8 cellular contexts compared by ENCODE assay signal in the genomic region with DNA sequence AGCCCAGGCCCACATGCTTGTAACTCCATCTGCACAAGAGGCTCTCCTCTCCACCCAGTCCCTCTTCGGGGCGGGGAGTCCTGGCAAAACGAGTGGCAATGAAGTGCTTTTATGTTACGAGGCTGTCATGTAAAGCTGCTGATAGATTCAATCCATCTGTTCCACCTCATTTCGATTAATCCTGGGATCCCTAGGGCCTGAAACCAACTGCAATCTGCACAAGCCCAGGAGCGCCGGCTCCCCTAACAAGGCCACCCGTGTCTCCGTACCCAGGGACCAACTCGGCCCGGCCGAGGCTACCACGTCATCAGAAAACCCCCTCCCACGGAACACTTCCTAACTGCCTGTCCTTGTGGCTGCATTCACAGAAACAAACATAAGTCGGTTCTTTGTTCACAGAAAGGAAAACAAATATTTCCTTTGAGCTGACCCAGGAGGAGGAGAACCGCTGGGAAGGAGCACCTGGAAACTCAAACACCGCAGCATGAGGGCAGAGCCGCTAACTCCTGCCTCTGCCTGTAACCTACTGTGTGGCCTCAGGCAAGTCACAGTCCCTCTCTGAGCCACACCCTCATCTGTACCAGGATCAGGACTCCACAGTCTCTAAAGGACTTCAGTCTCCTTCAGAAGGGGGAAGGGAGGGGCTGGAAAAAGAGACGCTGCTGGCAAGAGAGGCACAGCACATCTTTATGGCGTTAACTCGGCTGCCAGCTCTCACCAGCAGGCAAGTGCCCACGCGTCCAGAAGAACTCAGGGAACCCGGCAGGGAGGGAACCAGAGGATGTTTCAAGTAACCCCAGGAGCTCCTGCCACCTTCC. TPM values are rescaled to one million over a fixed set of nuclear protein-coding genes. Genes with fewer than 3 reads are reported as not detected.
DNase-seq lines count a peak whose midpoint lies in the region; ATAC-seq and TF ChIP-seq lines count a peak whose summit lies in the region.

No MANE protein-coding gene starts in this region.

- peak overlapping the region; percentile 92 to 98 (median 93) for H3K27ac Mint-ChIP-seq in CD4-positive, CD25-positive, alpha-beta regulatory T cell
- H3K27ac Mint-ChIP-seq in activated T-cell treated with anti-CD3 and anti-CD28 coated beads, Interleukin-2, amount 50 U/mL, for 24 hours, result peak overlapping the region; percentile 94
- H3K27ac Mint-ChIP-seq in memory B cell, result peak overlapping the region; percentile 100

- peaks cover 99% of the 10 kb centered on the region for H3K4me1 ChIP-seq in CD4-positive, CD25-positive, alpha-beta regulatory T cell (ENCODE audit: control insufficient read depth, insufficient read depth, low read length, poor library complexity, severe bottlenecking)
- peaks cover 89% of the 10 kb centered on the region for H3K4me1 ChIP-seq in MM.1S (ENCODE audit: low read length)

- no peaks in the 10 kb centered on the region for H3K27me3 ChIP-seq in CD4-positive, CD25-positive, alpha-beta regulatory T cell (ENCODE audit: control insufficient read depth, insufficient read depth, low read length)
- H3K27me3 ChIP-seq in MM.1S (replicated peaks; ENCODE audit: insufficient read depth, low read length), result no peaks in the 10 kb centered on the region

- no peaks in the 10 kb centered on the region for H3K27me3 Mint-ChIP-seq in CD4-positive, CD25-positive, alpha-beta regulatory T cell
- H3K27me3 Mint-ChIP-seq in activated T-cell treated with anti-CD3 and anti-CD28 coated beads, Interleukin-2, amount 50 U/mL, for 24 hours, result no peaks in the 10 kb centered on the region
- no peaks in the 10 kb centered on the region for H3K27me3 Mint-ChIP-seq in memory B cell

- peak overlapping the region; percentile 85 to 90 (median 87) for H3K4me3 Mint-ChIP-seq in CD4-positive, CD25-positive, alpha-beta regulatory T cell
- H3K4me3 Mint-ChIP-seq in activated T-cell treated with anti-CD3 and anti-CD28 coated beads, Interleukin-2, amount 50 U/mL, for 24 hours, result peak overlapping the region; percentile 63
- H3K4me3 Mint-ChIP-seq in memory B cell, result peak overlapping the region; percentile 54

- no peaks in the 10 kb centered on the region for H3K9me2 ChIP-seq in MM.1S (replicated peaks; ENCODE audit: insufficient read depth, low read length)

- peaks cover 86% of the 10 kb centered on the region for H3K79me2 ChIP-seq in MM.1S (ENCODE audit: low read length)

- peaks cover 27 to 99% (median 74%) of the 10 kb centered on the region in 4 donors for H3K4me1 Mint-ChIP-seq in CD4-positive, CD25-positive, alpha-beta regulatory T cell
- peaks cover 99% of the 10 kb centered on the region for H3K4me1 Mint-ChIP-seq in activated T-cell treated with anti-CD3 and anti-CD28 coated beads, Interleukin-2, amount 50 U/mL, for 24 hours (ENCODE audit: low read depth)
- H3K4me1 Mint-ChIP-seq in memory B cell, result peaks cover 72% of the 10 kb centered on the region

- peak overlapping the region; percentile 82 for H3K4me2 ChIP-seq in MM.1S (ENCODE audit: low read depth, low read length)

- DNase-seq in CD4-positive, CD25-positive, alpha-beta regulatory T cell, result peak in 1 of 3 donors; percentile 46
- DNase-seq in MM.1S (peak; percentile 12), memory B cell (ENCODE audit: low spot score in 2 of 2) (no peak), NK-92 (lab: John Stamatoyannopoulos, UW; ENCODE audit: unreplicated experiment) (no peak), NAMALWA (ENCODE audit: low spot score) (no peak)
- peak; percentile 72 for DNase-seq in activated T-cell treated with anti-CD3 and anti-CD28 coated beads, Interleukin-2, amount 50 U/mL, for 24 hours

- TF ChIP-seq CTCF in MM.1S (IDR thresholded peaks at IDR 0.05; ENCODE audit: low read length), result no peak

- peak overlapping the region; percentile 99 for H3K9ac ChIP-seq in MM.1S (ENCODE audit: low read length)

- no peaks in the 10 kb centered on the region for H3K9me3 ChIP-seq in CD4-positive, CD25-positive, alpha-beta regulatory T cell (ENCODE audit: control insufficient read depth in 2 of 2, low read length in 2 of 2)
- no peaks in the 10 kb centered on the region for H3K9me3 ChIP-seq in MM.1S (replicated peaks; ENCODE audit: insufficient read depth, low read length)

- peaks cover 6% of the 10 kb centered on the region for H3K36me3 ChIP-seq in CD4-positive, CD25-positive, alpha-beta regulatory T cell (ENCODE audit: control insufficient read depth, insufficient read depth, low read length)
- H3K36me3 ChIP-seq in MM.1S (replicated peaks; ENCODE audit: insufficient read depth, low read length), result no peaks in the 10 kb centered on the region

- H3F3A ChIP-seq in MM.1S (ENCODE audit: insufficient read depth, low read length), result peaks cover 80% of the 10 kb centered on the region

- peaks cover 5% of the 10 kb centered on the region for H3K36me3 Mint-ChIP-seq in CD4-positive, CD25-positive, alpha-beta regulatory T cell
- peaks cover 14% of the 10 kb centered on the region for H3K36me3 Mint-ChIP-seq in activated T-cell treated with anti-CD3 and anti-CD28 coated beads, Interleukin-2, amount 50 U/mL, for 24 hours (ENCODE audit: low read depth)
- peaks cover 3% of the 10 kb centered on the region for H3K36me3 Mint-ChIP-seq in memory B cell

- H3K9me3 Mint-ChIP-seq in CD4-positive, CD25-positive, alpha-beta regulatory T cell, result no peaks in the 10 kb centered on the region
- no peaks in the 10 kb centered on the region for H3K9me3 Mint-ChIP-seq in activated T-cell treated with anti-CD3 and anti-CD28 coated beads, Interleukin-2, amount 50 U/mL, for 24 hours
- H3K9me3 Mint-ChIP-seq in memory B cell, result no peaks in the 10 kb centered on the region

- peak overlapping the region; percentile 92 for H3K27ac ChIP-seq in CD4-positive, CD25-positive, alpha-beta regulatory T cell (ENCODE audit: insufficient read depth, low read length, poor library complexity, severe bottlenecking)
- H3K27ac ChIP-seq in MM.1S (ENCODE audit: low read length), result peak overlapping the region; percentile 100

- no peaks in the 10 kb centered on the region for H4K20me1 ChIP-seq in MM.1S (ENCODE audit: insufficient read depth, low read length)

- no peak overlapping the region for H2AFZ ChIP-seq in MM.1S (ENCODE audit: low read length)

- no peak for ATAC-seq in CD4-positive, CD25-positive, alpha-beta regulatory T cell (ENCODE audit: low read depth in 2 of 2)
- no peak for ATAC-seq in memory B cell (ENCODE audit: low read depth)
- no peak for ATAC-seq in HG03571 (IDR thresholded peaks at IDR 0.05; ENCODE audit: unreplicated experiment)
- ATAC-seq in GM18858 (IDR thresholded peaks at IDR 0.05; ENCODE audit: unreplicated experiment), result no peak

- H3K4me3 ChIP-seq in CD4-positive, CD25-positive, alpha-beta regulatory T cell (ENCODE audit: low read depth, low read length), result peak overlapping the region; percentile 78
- peak overlapping the region; percentile 29; the same call in 1 of the 2 replicates for H3K4me3 ChIP-seq in MM.1S (ENCODE audit: low read length)

RNA-seq across cellular contexts. Expression of a gene that starts 47.8 kb away (rescaled TPM):
- 466 TPM for total RNA-seq in CD4-positive, CD25-positive, alpha-beta regulatory T cell
- polyA plus RNA-seq in CD4-positive, CD25-positive, alpha-beta regulatory T cell, result 10 to 100 TPM; 25.9 to 35.6 (median 31.0) TPM

Comparison
In these comparisons a context has a peak if more than half of its experiments do, and no peak if none do; other contexts are left out.
1. DNase-seq: peak in MM.1S (single experiment) and activated T-cell treated with anti-CD3 and anti-CD28 coated beads, Interleukin-2, amount 50 U/mL, for 24 hours (single experiment); none in memory B cell (0 of 2), NK-92 (single experiment) and NAMALWA (single experiment).
2. Peak in every context shown above with its lines, with median percentiles within 50 percentile points of each other: H3K27ac Mint-ChIP-seq and H3K4me3 Mint-ChIP-seq.